1 cellular context compared by ENCODE assay signal in the genomic region with DNA sequence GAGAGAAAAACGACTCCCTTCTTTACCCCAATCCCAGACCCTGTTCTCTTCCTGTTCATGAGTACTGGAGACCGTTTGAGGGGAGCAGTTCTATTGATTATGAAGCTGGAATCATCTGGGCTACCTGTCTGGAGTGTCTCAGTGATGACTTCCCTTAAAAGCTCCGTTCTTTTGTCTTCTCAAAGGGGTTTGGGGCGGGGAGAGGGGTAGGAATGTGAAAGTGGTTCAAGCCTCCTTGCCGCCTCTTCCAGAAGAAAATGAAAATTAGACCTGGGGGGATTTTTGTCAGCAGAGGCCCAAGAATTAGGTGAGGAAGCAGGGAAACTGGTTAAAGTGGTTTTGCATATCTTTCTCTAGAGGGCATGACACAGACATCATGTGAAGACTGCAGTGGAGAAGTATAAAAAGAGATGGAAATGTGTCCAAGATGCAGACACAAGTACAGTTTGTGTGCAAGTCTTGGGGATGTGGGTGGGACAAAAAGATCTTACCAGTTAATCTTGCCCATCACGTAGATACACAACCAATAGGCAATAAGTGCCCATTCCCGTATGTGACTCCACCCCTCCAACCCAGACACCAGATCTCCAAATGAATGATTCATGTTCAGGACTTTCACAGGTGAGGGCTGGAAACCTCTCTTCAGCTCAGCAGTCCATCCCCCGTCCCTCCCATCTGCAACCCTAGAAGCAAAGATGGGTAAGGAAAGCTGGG.
TF ChIP-seq lines count a peak whose summit lies in the region.

No MANE protein-coding gene starts in this region.

TF ChIP-seq in SK-N-SH treated with all-trans-retinoic acid at 6 μM for 48 hours, 23 proteins besides CTCF, POLR2A, EP300 and RAD21 (continued from another document):
- TF ChIP-seq, protein P1, sequence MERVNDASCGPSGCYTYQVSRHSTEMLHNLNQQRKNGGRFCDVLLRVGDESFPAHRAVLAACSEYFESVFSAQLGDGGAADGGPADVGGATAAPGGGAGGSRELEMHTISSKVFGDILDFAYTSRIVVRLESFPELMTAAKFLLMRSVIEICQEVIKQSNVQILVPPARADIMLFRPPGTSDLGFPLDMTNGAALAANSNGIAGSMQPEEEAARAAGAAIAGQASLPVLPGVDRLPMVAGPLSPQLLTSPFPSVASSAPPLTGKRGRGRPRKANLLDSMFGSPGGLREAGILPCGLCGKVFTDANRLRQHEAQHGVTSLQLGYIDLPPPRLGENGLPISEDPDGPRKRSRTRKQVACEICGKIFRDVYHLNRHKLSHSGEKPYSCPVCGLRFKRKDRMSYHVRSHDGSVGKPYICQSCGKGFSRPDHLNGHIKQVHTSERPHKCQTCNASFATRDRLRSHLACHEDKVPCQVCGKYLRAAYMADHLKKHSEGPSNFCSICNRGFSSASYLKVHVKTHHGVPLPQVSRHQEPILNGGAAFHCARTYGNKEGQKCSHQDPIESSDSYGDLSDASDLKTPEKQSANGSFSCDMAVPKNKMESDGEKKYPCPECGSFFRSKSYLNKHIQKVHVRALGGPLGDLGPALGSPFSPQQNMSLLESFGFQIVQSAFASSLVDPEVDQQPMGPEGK (CRISPR knock-in tag; IDR thresholded peaks at IDR 0.05; ENCODE audit: borderline replicate concordance), result no peak
- TF ChIP-seq CSDC2 (CRISPR knock-in tag; IDR thresholded peaks at IDR 0.05) (no peak), CREB5 (CRISPR knock-in tag; IDR thresholded peaks at IDR 0.05; ENCODE audit: low read depth) (no peak), ZNF8 (CRISPR knock-in tag; IDR thresholded peaks at IDR 0.05) (no peak), ZNF565 (CRISPR knock-in tag; conservative IDR thresholded peaks at IDR 0.05; ENCODE audit: low read depth) (no peak), TOX (CRISPR knock-in tag; IDR thresholded peaks at IDR 0.05; ENCODE audit: borderline replicate concordance) (no peak), ISL1 (CRISPR knock-in tag; IDR thresholded peaks at IDR 0.05) (no peak), ZC3H10 (CRISPR knock-in tag; IDR thresholded peaks at IDR 0.05) (no peak), ZNF70 (CRISPR knock-in tag; IDR thresholded peaks at IDR 0.05) (no peak), ESRRG (CRISPR knock-in tag; IDR thresholded peaks at IDR 0.05) (no peak)
